ENCODE assay signal across 8 cellular contexts in genomic region chr22:45309422-45310227, GRCh38. TPM values are rescaled to one million over a fixed set of nuclear protein-coding genes. Genes with fewer than 3 reads are reported as not detected.
DNase-seq lines count a peak whose midpoint lies in the region; ATAC-seq, FAIRE-seq and TF ChIP-seq lines count a peak whose summit lies in the region.

TSS of gene FAM118A (plus strand) at chr22:45309934. CDS start at chr22:45322380, 12,446 bp downstream.

- peaks cover 0 to 2% of the 10 kb centered on the region in 2 donors for H3K4me1 ChIP-seq in aorta (ENCODE audit: control insufficient read depth in 1 of 2, insufficient read depth in 2 of 2, low read length in 2 of 2)

- in situ Hi-C loops in astrocyte of the cerebellum (cut with HindIII; ENCODE audit: low sequenced_read_pairs) = no loop called here

- H3K9me3 ChIP-seq in aorta (ENCODE audit: control insufficient read depth, low read length) = no peaks in the 10 kb centered on the region

- peak within 1 kb of the TSS; percentile 81 for H3K4me3 ChIP-seq in astrocyte of the cerebellum (ENCODE audit: low read depth, low read length)
- H3K4me3 ChIP-seq in aorta (ENCODE audit: low read length in 2 of 2) = peak within 1 kb of the TSS; percentile 78 to 83

- no peaks in the 10 kb centered on the region for H3K27me3 ChIP-seq in aorta (ENCODE audit: control insufficient read depth in 1 of 2, insufficient read depth in 2 of 2, low read length in 1 of 2)

- peak; percentile 86 for ATAC-seq in HG02970 (IDR thresholded peaks at IDR 0.05; ENCODE audit: low FRiP score, unreplicated experiment)
- peak; percentile 96 for ATAC-seq in aorta (ENCODE audit: low FRiP score)

- peak; percentile 91 for DNase-seq in GM18507 (ENCODE audit: extremely low spot score, insufficient read length, low read depth)
- DNase-seq in NCI-H1930 (lab: John Stamatoyannopoulos, UW) = peak; percentile 89 to 91
- peak; percentile 96 for DNase-seq in T-helper 9 cell
- DNase-seq in astrocyte of the cerebellum (ENCODE audit: low read depth) = peak; percentile 70
- peak; percentile 90 for DNase-seq in hepatic stellate cell (ENCODE audit: low spot score)
- DNase-seq in renal cortical epithelial cell (ENCODE audit: low read depth) = peak; percentile 53
- DNase-seq in aorta = peak; percentile 95 to 97

- peak; percentile 96 for FAIRE-seq in GM18507 (lab: Jason Lieb, UNC)

- TF ChIP-seq CTCF in astrocyte of the cerebellum (IDR thresholded peaks at IDR 0.05; ENCODE audit: low read depth, low read length, missing control alignments) = no peak

- intact Hi-C loops in aorta (cut with DNase I) = loop anchor here (5.0 to 10.0 kb wide), 4 partner anchors 32 to 775 kb away; no protein-coding TSS in a partner anchor

- WGBS in aorta, 2 donors = 1% methylated on average over 38 to 95 of the region's 95 CpGs

- H3K27ac ChIP-seq in aorta (ENCODE audit: low read depth in 1 of 2, low read length in 2 of 2) = peak within 1 kb of the TSS in 1 of 2 donors; percentile 25

- H3K36me3 ChIP-seq in aorta (ENCODE audit: control insufficient read depth in 1 of 2, insufficient read depth in 2 of 2, low read length in 1 of 2) = no peaks in the 10 kb centered on the region

RNA-seq across cellular contexts. Expression of gene FAM118A, which starts in this region (rescaled TPM):
- total RNA-seq in renal cortical epithelial cell (4.0 and 12.7 TPM in 2 replicates), aorta (10 to 100 TPM; 59.2 to 66.7 TPM)
- 100 to 1,000 TPM in 1 of 2 donors, 1 to 10 TPM in 1; 8.6 to 320 TPM for polyA plus RNA-seq in aorta
